8 cellular contexts compared by ENCODE assay signal in genomic region chr3:63863150-63864007, GRCh38. TPM values are rescaled to one million over a fixed set of nuclear protein-coding genes. Genes with fewer than 3 reads are reported as not detected.
A peak's percentile ranks its signal among the peaks of the same experiment; 100 is the strongest.
DNase-seq lines count a peak whose midpoint lies in the region; ATAC-seq and TF ChIP-seq lines count a peak whose summit lies in the region.

A gene with protein sequence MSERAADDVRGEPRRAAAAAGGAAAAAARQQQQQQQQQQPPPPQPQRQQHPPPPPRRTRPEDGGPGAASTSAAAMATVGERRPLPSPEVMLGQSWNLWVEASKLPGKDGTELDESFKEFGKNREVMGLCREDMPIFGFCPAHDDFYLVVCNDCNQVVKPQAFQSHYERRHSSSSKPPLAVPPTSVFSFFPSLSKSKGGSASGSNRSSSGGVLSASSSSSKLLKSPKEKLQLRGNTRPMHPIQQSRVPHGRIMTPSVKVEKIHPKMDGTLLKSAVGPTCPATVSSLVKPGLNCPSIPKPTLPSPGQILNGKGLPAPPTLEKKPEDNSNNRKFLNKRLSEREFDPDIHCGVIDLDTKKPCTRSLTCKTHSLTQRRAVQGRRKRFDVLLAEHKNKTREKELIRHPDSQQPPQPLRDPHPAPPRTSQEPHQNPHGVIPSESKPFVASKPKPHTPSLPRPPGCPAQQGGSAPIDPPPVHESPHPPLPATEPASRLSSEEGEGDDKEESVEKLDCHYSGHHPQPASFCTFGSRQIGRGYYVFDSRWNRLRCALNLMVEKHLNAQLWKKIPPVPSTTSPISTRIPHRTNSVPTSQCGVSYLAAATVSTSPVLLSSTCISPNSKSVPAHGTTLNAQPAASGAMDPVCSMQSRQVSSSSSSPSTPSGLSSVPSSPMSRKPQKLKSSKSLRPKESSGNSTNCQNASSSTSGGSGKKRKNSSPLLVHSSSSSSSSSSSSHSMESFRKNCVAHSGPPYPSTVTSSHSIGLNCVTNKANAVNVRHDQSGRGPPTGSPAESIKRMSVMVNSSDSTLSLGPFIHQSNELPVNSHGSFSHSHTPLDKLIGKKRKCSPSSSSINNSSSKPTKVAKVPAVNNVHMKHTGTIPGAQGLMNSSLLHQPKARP (plus strand): TSS chr3:63863867. CDS start chr3:63912599, 48,732 bp downstream.
Gene THOC7 (minus strand): TSS chr3:63863805. CDS start chr3:63863790, 15 bp downstream.

- TF ChIP-seq CTCF in Calu3 (IDR thresholded peaks at IDR 0.05; ENCODE audit: unreplicated experiment): no peak
- TF ChIP-seq CTCF in HL-60 (IDR thresholded peaks at IDR 0.05; ENCODE audit: insufficient read depth, low read length): no peak

- peak within 1 kb of the TSS; percentile 76 for H3K27ac Mint-ChIP-seq in Calu3 (ENCODE audit: unreplicated experiment)

- no TSS peak for BruUV-seq in Calu3 (replicated peaks; lab: Mats Ljungman, UMichigan)

- H3K27me3 Mint-ChIP-seq in Calu3 (ENCODE audit: unreplicated experiment): no peaks in the 10 kb centered on the region

- H3K9ac ChIP-seq in rectal smooth muscle tissue (ENCODE audit: low read length): peak within 1 kb of the TSS; percentile 75

- H3K9me3 ChIP-seq in aorta (ENCODE audit: control insufficient read depth, low read length): no peaks in the 10 kb centered on the region

- intact Hi-C loops in Calu3 (cut with micrococcal nuclease; ENCODE audit: unreplicated experiment): loop anchor here (10.0 kb wide), 1 partner anchor 101 kb away; no protein-coding TSS in a partner anchor
- intact Hi-C loops in T-helper 1 cell treated with Interleukin-12 subunit alpha and Interleukin-12 subunit beta and Interleukin-4 antibody, amounts not matched to agents 30 ng/mL and 1 ng/mL, for 36 hours (cut with micrococcal nuclease): loop anchor here (1.0 to 10.0 kb wide), 5 partner anchors 89 to 621 kb away; partner anchors contain the start of gene PSMD6
- intact Hi-C loops in left ventricle myocardium superior (cut with micrococcal nuclease): no loop called here
- intact Hi-C loops in aorta (cut with DNase I): loop anchor here (5.0 to 10.0 kb wide), 2 partner anchors 49 to 131 kb away; partner anchors contain the start of gene SCAANT1 (in 2 of the 2)

- CTCF ChIA-PET in Calu3 (lab: Charles Lee): no interaction called here

- peaks cover 11% of the 10 kb centered on the region for H3K4me1 ChIP-seq in rectal smooth muscle tissue (ENCODE audit: control insufficient read depth, insufficient read depth, low read length)
- H3K4me1 ChIP-seq in aorta (ENCODE audit: control insufficient read depth in 1 of 2, insufficient read depth in 2 of 2, low read length in 2 of 2): peaks cover 2 to 6% of the 10 kb centered on the region in 2 donors

- H3K4me1 Mint-ChIP-seq in Calu3 (ENCODE audit: low read depth, unreplicated experiment): peaks cover 42% of the 10 kb centered on the region

- H3K27ac ChIP-seq in HL-60 (replicated peaks) (peak within 1 kb of the TSS; percentile 100), rectal smooth muscle tissue (ENCODE audit: low read depth, low read length) (peak within 1 kb of the TSS; percentile 83), aorta (ENCODE audit: low read depth in 1 of 2, low read length in 2 of 2) (peak within 1 kb of the TSS in 1 of 2 donors; percentile 68)

- DNase-seq in Calu3: peak; percentile 73
- DNase-seq in HL-60 (ENCODE audit: low read depth in 1 of 2, low spot score in 1 of 2): peak; percentile 43 to 62
- DNase-seq in amniotic stem cell (lab: John Stamatoyannopoulos, UW): peak; percentile 37
- peak; percentile 83 for DNase-seq in left ventricle myocardium superior
- peak; percentile 78 to 93 for DNase-seq in aorta

- H3K36me3 ChIP-seq in rectal smooth muscle tissue (ENCODE audit: control insufficient read depth, insufficient read depth, low read length) (no peaks in the 10 kb centered on the region), aorta (ENCODE audit: control insufficient read depth in 1 of 2, insufficient read depth in 2 of 2, low read length in 1 of 2) (no peaks in the 10 kb centered on the region)

- 0 to 1% methylated on average over 33 to 98 of the region's 98 CpGs for WGBS in aorta, 2 donors

- peaks cover 27% of the 10 kb centered on the region for H3K36me3 Mint-ChIP-seq in Calu3 (ENCODE audit: insufficient read depth, unreplicated experiment)

- peak within 1 kb of the TSS; percentile 78 for H3K4me3 Mint-ChIP-seq in Calu3 (ENCODE audit: low read depth, unreplicated experiment)

- ATAC-seq in GM19463 (IDR thresholded peaks at IDR 0.05; ENCODE audit: unreplicated experiment) (peak; percentile 70), left ventricle myocardium superior (peak; percentile 90), aorta (ENCODE audit: low FRiP score) (peak; percentile 80)

- no peaks in the 10 kb centered on the region for H3K9me3 Mint-ChIP-seq in Calu3 (ENCODE audit: low read depth, unreplicated experiment)

- H3K27me3 ChIP-seq in HL-60 (ENCODE audit: insufficient read depth, poor library complexity, severe bottlenecking): no peaks in the 10 kb centered on the region
- no peaks in the 10 kb centered on the region for H3K27me3 ChIP-seq in rectal smooth muscle tissue (ENCODE audit: control insufficient read depth, insufficient read depth, low read length)
- H3K27me3 ChIP-seq in aorta (ENCODE audit: control insufficient read depth in 1 of 2, insufficient read depth in 2 of 2, low read length in 1 of 2): no peaks in the 10 kb centered on the region

- H3K4me3 ChIP-seq in HL-60 (replicated peaks; ENCODE audit: insufficient read depth, low read length) (peak within 1 kb of the TSS; percentile 80), rectal smooth muscle tissue (ENCODE audit: low read length) (peak within 1 kb of the TSS; percentile 88), aorta (ENCODE audit: low read length in 2 of 2) (peak within 1 kb of the TSS; percentile 90 to 92)

RNA-seq across cellular contexts. Expression of the first gene that starts in this region (rescaled TPM):
- 31.2 and 38.3 TPM in 2 replicates for total RNA-seq in Calu3 (2022)
- total RNA-seq in T-helper 1 cell treated with Interleukin-12 subunit alpha and Interleukin-12 subunit beta and Interleukin-4 antibody, amounts not matched to agents 30 ng/mL and 1 ng/mL, for 36 hours: 79.2 and 82.5 TPM in 2 replicates
- total RNA-seq in left ventricle myocardium superior: 12.6 TPM
- 10 to 100 TPM; 52.3 to 52.5 TPM for total RNA-seq in aorta
- polyA plus RNA-seq in aorta: 1 to 10 TPM; 4.1 to 6.0 TPM

RNA-seq across cellular contexts. Expression of gene THOC7, which starts in this region (rescaled TPM):
- total RNA-seq in Calu3 (2022): 70.7 and 77.7 TPM in 2 replicates
- total RNA-seq in T-helper 1 cell treated with Interleukin-12 subunit alpha and Interleukin-12 subunit beta and Interleukin-4 antibody, amounts not matched to agents 30 ng/mL and 1 ng/mL, for 36 hours: 89.2 and 90.5 TPM in 2 replicates
- 82.5 TPM for total RNA-seq in left ventricle myocardium superior
- total RNA-seq in aorta: 10 to 100 TPM; 53.8 TPM
- polyA plus RNA-seq in aorta: 100 to 1,000 TPM in 1 of 2 donors, 10 to 100 TPM in 1; 64.7 to 150 TPM
